Comparison of ENCODE assay signal across 16 cellular contexts in the genomic region with DNA sequence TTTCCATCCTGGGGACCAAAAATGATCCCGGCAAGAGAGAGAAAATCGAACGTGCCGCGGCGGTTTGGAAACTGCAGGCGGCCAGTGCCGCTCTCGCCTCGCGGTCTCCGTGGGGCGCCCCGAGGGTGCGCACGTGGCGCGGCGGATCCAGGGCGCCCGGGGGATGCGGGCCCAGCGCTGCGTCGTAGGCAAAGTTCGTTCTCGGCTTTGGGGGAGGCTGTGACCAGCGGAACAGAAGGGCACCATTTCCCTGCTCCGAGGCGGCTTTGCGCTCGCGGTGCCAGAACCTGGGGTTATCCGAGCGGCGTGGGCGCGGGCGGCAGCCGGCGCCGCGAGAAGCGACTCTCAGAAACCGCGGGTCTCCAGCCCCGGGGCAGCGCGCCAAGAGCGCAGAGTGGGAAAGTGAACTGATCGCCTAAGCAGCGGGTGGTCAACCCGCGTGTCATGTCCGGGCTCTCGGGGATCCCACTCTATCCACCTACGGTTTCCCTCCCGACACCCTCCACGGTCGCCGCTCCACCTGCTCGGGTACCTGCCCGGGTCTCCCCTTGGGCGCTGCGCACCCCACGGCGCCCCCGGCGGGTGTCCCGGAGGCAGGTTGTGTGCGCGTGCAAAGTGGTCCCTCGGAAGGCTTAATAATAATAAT. TPM values are rescaled to one million over a fixed set of nuclear protein-coding genes. Genes with fewer than 3 reads are reported as not detected.
A peak's percentile ranks its signal among the peaks of the same experiment; 100 is the strongest.
DNase-seq lines count a peak whose midpoint lies in the region; ATAC-seq and TF ChIP-seq lines count a peak whose summit lies in the region.
"Had no signal": no experiment of that assay in that cellular context is flagged by ENCODE, and none has a peak within 500 bp of the region (broad histone marks: within the 10 kb centered on the region; RNA-seq: fewer than 3 reads in every experiment).

No MANE protein-coding gene starts in this region.

- no peak overlapping the region for H2BK120ac ChIP-seq in mesenchymal stem cell (ENCODE audit: low read depth, low read length)

- H3K4me3 Mint-ChIP-seq in type B pancreatic cell: peak overlapping the region; percentile 90
- no peak overlapping the region for H3K4me3 Mint-ChIP-seq in activated T-helper 1 cell treated with anti-CD3 and anti-CD28 coated beads, Interleukin-12 subunit alpha, Interleukin-12 subunit beta, Interleukin-2, Interleukin-4 antibody, amounts not matched to agents 30 ng/mL and 10 ng/mL and 1 ng/mL, durations not matched to agents 14 hours and 24 hours and 36 hours
- H3K4me3 Mint-ChIP-seq: activated CD4-positive, alpha-beta memory T cell treated with anti-CD3 and anti-CD28 coated beads for 36 hours had no signal

- peaks cover 10% of the 10 kb centered on the region for H3K4me1 Mint-ChIP-seq in type B pancreatic cell (ENCODE audit: unreplicated experiment)
- no peaks in the 10 kb centered on the region for H3K4me1 Mint-ChIP-seq in activated T-helper 1 cell treated with anti-CD3 and anti-CD28 coated beads, Interleukin-12 subunit alpha, Interleukin-12 subunit beta, Interleukin-2, Interleukin-4 antibody, amounts not matched to agents 30 ng/mL and 10 ng/mL and 1 ng/mL, durations not matched to agents 14 hours and 24 hours and 36 hours (ENCODE audit: low read depth)

- no peak overlapping the region for H3K4ac ChIP-seq in mesenchymal stem cell (ENCODE audit: low read depth in 1 of 2, low read length in 2 of 2)

- H3K9me3 ChIP-seq in heart left ventricle: no peaks in the 10 kb centered on the region
- no peaks in the 10 kb centered on the region for H3K9me3 ChIP-seq in right atrium auricular region
- H3K9me3 ChIP-seq in breast epithelium: no peaks in the 10 kb centered on the region
- no peaks in the 10 kb centered on the region for H3K9me3 ChIP-seq in mesenchymal stem cell (ENCODE audit: control insufficient read depth, low read length)
- H3K9me3 ChIP-seq: uterus had no signal

- peak overlapping the region; percentile 14 for H3K4me2 ChIP-seq in mesenchymal stem cell (ENCODE audit: low read length, poor library complexity, severe bottlenecking)

- no peak overlapping the region for H2AK5ac ChIP-seq in mesenchymal stem cell (ENCODE audit: low read length, severe bottlenecking)

- H3K4me1 ChIP-seq in heart left ventricle: peaks cover 0 to 21% (median 5%) of the 10 kb centered on the region in 12 donors
- peaks cover 0 to 15% of the 10 kb centered on the region in 2 donors for H3K4me1 ChIP-seq in right atrium auricular region
- peaks cover 0 to 19% of the 10 kb centered on the region in 2 donors for H3K4me1 ChIP-seq in breast epithelium
- H3K4me1 ChIP-seq in mesenchymal stem cell (ENCODE audit: control insufficient read depth, insufficient read depth, low read depth, low read length): peaks cover 14% of the 10 kb centered on the region
- H3K4me1 ChIP-seq: foreskin keratinocyte had no signal

- H3K4me3 ChIP-seq in heart left ventricle (peak overlapping the region in 10 of 12 donors; percentile 5 to 46 (median 35)), right atrium auricular region (peak overlapping the region in 1 of 2 donors; percentile 33), breast epithelium (peak overlapping the region; percentile 29 to 59 (median 30)), mesenchymal stem cell (ENCODE audit: insufficient read depth in 1 of 2, low read depth in 1 of 2, low read length in 2 of 2) (peak overlapping the region in 1 of 2 experiments; percentile 67)
- H3K4me3 ChIP-seq: uterus had no signal

- TF ChIP-seq POLR2A in heart left ventricle (IDR thresholded peaks at IDR 0.05) (no peak), breast epithelium (IDR thresholded peaks at IDR 0.05) (no peak)

- no peaks in the 10 kb centered on the region for H3K9me3 Mint-ChIP-seq in type B pancreatic cell
- no peaks in the 10 kb centered on the region for H3K9me3 Mint-ChIP-seq in activated T-helper 1 cell treated with anti-CD3 and anti-CD28 coated beads, Interleukin-12 subunit alpha, Interleukin-12 subunit beta, Interleukin-2, Interleukin-4 antibody, amounts not matched to agents 30 ng/mL and 10 ng/mL and 1 ng/mL, durations not matched to agents 14 hours and 24 hours and 36 hours
- H3K9me3 Mint-ChIP-seq: activated CD4-positive, alpha-beta memory T cell treated with anti-CD3 and anti-CD28 coated beads for 36 hours; activated naive CD4-positive, alpha-beta T cell treated with anti-CD3 and anti-CD28 coated beads, Interleukin-2, amount 50 U/mL, for 72 hours had no signal

- peaks cover 96% of the 10 kb centered on the region for H3K27me3 Mint-ChIP-seq in type B pancreatic cell
- peaks cover 66% of the 10 kb centered on the region for H3K27me3 Mint-ChIP-seq in activated T-helper 1 cell treated with anti-CD3 and anti-CD28 coated beads, Interleukin-12 subunit alpha, Interleukin-12 subunit beta, Interleukin-2, Interleukin-4 antibody, amounts not matched to agents 30 ng/mL and 10 ng/mL and 1 ng/mL, durations not matched to agents 14 hours and 24 hours and 36 hours (ENCODE audit: insufficient read depth)

- TF ChIP-seq CTCF in heart left ventricle (IDR thresholded peaks at IDR 0.05) (no peak), right atrium auricular region (IDR thresholded peaks at IDR 0.05) (no peak), breast epithelium (IDR thresholded peaks at IDR 0.05) (no peak), type B pancreatic cell (conservative IDR thresholded peaks at IDR 0.05) (no peak)

- WGBS in heart left ventricle, 4 donors: 7 to 22% (median 15%) methylated on average over 17 to 73 of the region's 73 CpGs
- WGBS in mesenchymal stem cell: 3% methylated on average over 53 of the region's 73 CpGs

- no peak overlapping the region for H3K23ac ChIP-seq in mesenchymal stem cell (ENCODE audit: low read length in 2 of 2)

- no peak for DNase-seq in heart left ventricle
- no peak for DNase-seq in right atrium auricular region (ENCODE audit: low spot score)
- no peak for DNase-seq in breast epithelium (ENCODE audit: low spot score in 2 of 2)
- DNase-seq in mesenchymal stem cell: no peak
- no peak for DNase-seq in type B pancreatic cell (ENCODE audit: extremely low spot score, unreplicated experiment)
- no peak for DNase-seq in activated CD4-positive, alpha-beta T cell treated with anti-CD3 and anti-CD28 coated beads, Interleukin-2, amount 50 U/mL, for 4 hours
- DNase-seq in activated T-helper 1 cell treated with anti-CD3 and anti-CD28 coated beads, Interleukin-12 subunit alpha, Interleukin-12 subunit beta, Interleukin-2, Interleukin-4 antibody, amounts not matched to agents 30 ng/mL and 10 ng/mL and 1 ng/mL, durations not matched to agents 14 hours and 24 hours and 36 hours (ENCODE audit: low spot score): no peak
- DNase-seq: activated CD4-positive, alpha-beta memory T cell treated with anti-CD3 and anti-CD28 coated beads for 36 hours; dermis blood vessel endothelial cell; foreskin keratinocyte; midbrain; NCI-H1105 treated with DMSO at 0.1 percent for 48 hours; T-helper 1 cell; uterus had no signal

- no peak overlapping the region for H3K18ac ChIP-seq in mesenchymal stem cell (ENCODE audit: low read depth in 1 of 2, low read length in 2 of 2)

- H4K91ac ChIP-seq in mesenchymal stem cell (ENCODE audit: low read length): no peak overlapping the region

- H3K27ac ChIP-seq in heart left ventricle (no peak overlapping the region), right atrium auricular region (no peak overlapping the region), breast epithelium (no peak overlapping the region), mesenchymal stem cell (ENCODE audit: low read length, poor library complexity, severe bottlenecking) (no peak overlapping the region)
- H3K27ac ChIP-seq: foreskin keratinocyte, uterus had no signal

- no peak overlapping the region for H2BK12ac ChIP-seq in mesenchymal stem cell (ENCODE audit: low read length in 2 of 2)

- no peaks in the 10 kb centered on the region for H3K36me3 Mint-ChIP-seq in type B pancreatic cell
- no peaks in the 10 kb centered on the region for H3K36me3 Mint-ChIP-seq in activated T-helper 1 cell treated with anti-CD3 and anti-CD28 coated beads, Interleukin-12 subunit alpha, Interleukin-12 subunit beta, Interleukin-2, Interleukin-4 antibody, amounts not matched to agents 30 ng/mL and 10 ng/mL and 1 ng/mL, durations not matched to agents 14 hours and 24 hours and 36 hours (ENCODE audit: low read depth)
- H3K36me3 Mint-ChIP-seq: activated CD4-positive, alpha-beta memory T cell treated with anti-CD3 and anti-CD28 coated beads for 36 hours; activated naive CD4-positive, alpha-beta T cell treated with anti-CD3 and anti-CD28 coated beads, Interleukin-2, amount 50 U/mL, for 72 hours had no signal

- peaks cover 10 to 67% (median 25%) of the 10 kb centered on the region in 9 donors for H3K27me3 ChIP-seq in heart left ventricle
- H3K27me3 ChIP-seq in right atrium auricular region: peaks cover 6 to 15% of the 10 kb centered on the region in 2 donors
- H3K27me3 ChIP-seq in breast epithelium: peaks cover 0 to 67% of the 10 kb centered on the region in 2 donors
- peaks cover 96 to 97% of the 10 kb centered on the region in 2 experiments for H3K27me3 ChIP-seq in mesenchymal stem cell (ENCODE audit: control insufficient read depth in 1 of 2, insufficient read depth in 1 of 2, low read length in 2 of 2)

- H3K14ac ChIP-seq in mesenchymal stem cell (ENCODE audit: low read length in 2 of 2): no peak overlapping the region

- H2BK15ac ChIP-seq in mesenchymal stem cell (ENCODE audit: low read depth, poor library complexity, severe bottlenecking): no peak overlapping the region

- no peak overlapping the region for H3K9ac ChIP-seq in mesenchymal stem cell (ENCODE audit: low read length)

- H4K8ac ChIP-seq in mesenchymal stem cell (ENCODE audit: low read length): no peak overlapping the region

- no peaks in the 10 kb centered on the region for H3K79me1 ChIP-seq in mesenchymal stem cell (replicated peaks; ENCODE audit: low read length, poor library complexity, severe bottlenecking)

- H3K27ac Mint-ChIP-seq in type B pancreatic cell: no peak overlapping the region
- H3K27ac Mint-ChIP-seq in activated T-helper 1 cell treated with anti-CD3 and anti-CD28 coated beads, Interleukin-12 subunit alpha, Interleukin-12 subunit beta, Interleukin-2, Interleukin-4 antibody, amounts not matched to agents 30 ng/mL and 10 ng/mL and 1 ng/mL, durations not matched to agents 14 hours and 24 hours and 36 hours: no peak overlapping the region
- H3K27ac Mint-ChIP-seq: activated CD4-positive, alpha-beta memory T cell treated with anti-CD3 and anti-CD28 coated beads for 36 hours; activated naive CD4-positive, alpha-beta T cell treated with anti-CD3 and anti-CD28 coated beads, Interleukin-2, amount 50 U/mL, for 72 hours had no signal

- intact Hi-C loops in heart left ventricle (cut with DNase I) (no loop called here), breast epithelium (cut with DNase I; ENCODE audit: low total_unique reads) (no loop called here)
- intact Hi-C loops in activated T-helper 1 cell treated with anti-CD3 and anti-CD28 coated beads, Interleukin-12 subunit alpha, Interleukin-12 subunit beta, Interleukin-2, Interleukin-4 antibody, amounts not matched to agents 30 ng/mL and 10 ng/mL and 1 ng/mL, durations not matched to agents 14 hours and 24 hours and 36 hours (cut with micrococcal nuclease): no loop called here

- H2BK5ac ChIP-seq in mesenchymal stem cell (ENCODE audit: low read depth, low read length, poor library complexity, severe bottlenecking): no peak overlapping the region

- no peak overlapping the region for H2AFZ ChIP-seq in mesenchymal stem cell (ENCODE audit: low read depth, low read length)

- H3K36me3 ChIP-seq in heart left ventricle: no peaks in the 10 kb centered on the region
- H3K36me3 ChIP-seq in right atrium auricular region: no peaks in the 10 kb centered on the region
- no peaks in the 10 kb centered on the region for H3K36me3 ChIP-seq in breast epithelium
- no peaks in the 10 kb centered on the region for H3K36me3 ChIP-seq in mesenchymal stem cell (ENCODE audit: control insufficient read depth in 1 of 2, insufficient read depth in 2 of 2, low read depth in 1 of 2, low read length in 2 of 2)
- H3K36me3 ChIP-seq: uterus had no signal

- no peak for ATAC-seq in heart left ventricle
- no peak for ATAC-seq in HG03432 (IDR thresholded peaks at IDR 0.05; ENCODE audit: unreplicated experiment)
- ATAC-seq: activated naive CD4-positive, alpha-beta T cell treated with anti-CD3 and anti-CD28 coated beads, Interleukin-2, amount 50 U/mL, for 72 hours had no signal

RNA-seq across cellular contexts. Expression of a gene that starts 1.1 kb away (rescaled TPM):
- total RNA-seq in heart left ventricle: 10 to 100 TPM in 2 of 9 donors, 1 to 10 TPM in 7; 4.1 to 16.9 (median 8.2) TPM
- polyA plus RNA-seq in heart left ventricle: 1 to 10 TPM; 6.5 to 7.1 TPM
- total RNA-seq in right atrium auricular region: 10 to 100 TPM; 10.0 to 14.8 TPM
- total RNA-seq in breast epithelium: under 1 TPM in 2 of 3 donors, not detected in 1; 0.16 to 0.44 TPM
- polyA plus RNA-seq in mesenchymal stem cell (2013, experiment 1 of 2): not detected
- 0.01 TPM for polyA plus RNA-seq in mesenchymal stem cell (2013, experiment 2 of 2)
- total RNA-seq in type B pancreatic cell (ENCODE audit: low replicate concordance): 0.40 and 0.94 TPM in 2 replicates
- 0.17 and 0.21 TPM in 2 replicates for total RNA-seq in activated T-helper 1 cell treated with anti-CD3 and anti-CD28 coated beads, Interleukin-12 subunit alpha, Interleukin-12 subunit beta, Interleukin-2, Interleukin-4 antibody, amounts not matched to agents 30 ng/mL and 10 ng/mL and 1 ng/mL, durations not matched to agents 14 hours and 24 hours and 36 hours
- total RNA-seq: dermis blood vessel endothelial cell, foreskin keratinocyte, uterus had no signal
- polyA plus RNA-seq: foreskin keratinocyte had no signal
